ENCODE assay signal across 8 cellular contexts in genomic region chr16:4402439-4403132, GRCh38. TPM values are rescaled to one million over a fixed set of nuclear protein-coding genes. Genes with fewer than 3 reads are reported as not detected.
DNase-seq lines count a peak whose midpoint lies in the region; ATAC-seq and TF ChIP-seq lines count a peak whose summit lies in the region.

No MANE protein-coding gene starts in this region.

- H3K4me1 ChIP-seq in GM23338 (ENCODE audit: insufficient read depth) = no peaks in the 10 kb centered on the region

- H2AFZ ChIP-seq in GM23338 = no peak overlapping the region

- 0 out of 2 replicates have a peak, but pooled peaks cover 5% of the 10 kb centered on the region for H3F3A ChIP-seq in GM23338 (replicated peaks; ENCODE audit: low read depth)

- peak overlapping the region; percentile 66; the same call in 1 of the 2 replicates for H3K4me2 ChIP-seq in GM23338

- peak; percentile 86 for TF ChIP-seq CTCF in AG09319 (IDR thresholded peaks at IDR 0.05; ENCODE audit: low read depth, low read length)
- peak; percentile 88 to 95 for TF ChIP-seq CTCF in GM23338 (conservative IDR thresholded peaks at IDR 0.05; ENCODE audit: low read depth in 2 of 2)

- H3K36me3 Mint-ChIP-seq in GM23338 (ENCODE audit: low read depth) = peaks cover 3% of the 10 kb centered on the region; the same call in 1 of the 3 replicates

- no peak overlapping the region for H3K27ac Mint-ChIP-seq in GM23338

- H3K27me3 ChIP-seq in GM23338 (ENCODE audit: insufficient read depth) = no peaks in the 10 kb centered on the region

- no peaks in the 10 kb centered on the region for H3K79me2 ChIP-seq in GM23338 (replicated peaks; ENCODE audit: insufficient read depth)

- ATAC-seq in GM23338 (peak; percentile 89), HG03097 (IDR thresholded peaks at IDR 0.05; ENCODE audit: low FRiP score, unreplicated experiment) (no peak)

- H3K36me3 ChIP-seq in GM23338 (ENCODE audit: insufficient read depth) = no peaks in the 10 kb centered on the region

- H3K4me1 Mint-ChIP-seq in GM23338 = peaks cover 16% of the 10 kb centered on the region

- 0 out of 2 replicates have a peak, but pooled peaks cover 2% of the 10 kb centered on the region for H4K20me1 ChIP-seq in GM23338 (replicated peaks; ENCODE audit: insufficient read depth)

- peaks cover 10% of the 10 kb centered on the region for H3K27me3 Mint-ChIP-seq in GM23338 (ENCODE audit: insufficient read depth, low read depth, poor library complexity)

- no peak overlapping the region for H3K4me3 Mint-ChIP-seq in GM23338

- no peak overlapping the region for H3K4me3 ChIP-seq in GM23338

- H3K27ac ChIP-seq in GM23338 (ENCODE audit: low read depth) (no peak overlapping the region), caudate nucleus (ENCODE audit: low read depth, low read length) (no peak overlapping the region)

- no peaks in the 10 kb centered on the region; the same call in 2 of the 3 replicates for H3K9me3 Mint-ChIP-seq in GM23338

- DNase-seq in AG09319 (ENCODE audit: extremely low read depth, low read depth) (no peak), GM23338 (ENCODE audit: low spot score) (peak; percentile 91), NCI-H2227 treated with DMSO at 0.1 percent for 48 hours (lab: John Stamatoyannopoulos, UW) (peak; percentile 71), caudate nucleus (lab: John Stamatoyannopoulos, UW) (peak in 57 of 61 donors; percentile 21 to 84 (median 64)), kidney tubule cell (ENCODE audit: low spot score) (peak; percentile 68)
- DNase-seq in activated CD4-positive, CD25-positive, alpha-beta regulatory T cell treated with anti-CD3 and anti-CD28 coated beads, Interleukin-2, amount 50 U/mL, for 72 hours = peak; percentile 79
- DNase-seq in stimulated activated CD4-positive, alpha-beta T cell treated with anti-CD3 and anti-CD28 coated beads, Interleukin-2, amount 100 ng/mL, for 48 hours = peak; percentile 65 to 77

- H3K9me2 ChIP-seq in GM23338 (ENCODE audit: insufficient read depth) = no peaks in the 10 kb centered on the region

TF ChIP-seq in GM23338, 12 proteins besides CTCF, POLR2A, EP300 and RAD21 (continues in another document):
- TF ChIP-seq JUNB (IDR thresholded peaks at IDR 0.05; ENCODE audit: unreplicated experiment) (no peak), ZNF462 (CRISPR knock-in tag; IDR thresholded peaks at IDR 0.05) (no peak), EZH2 (IDR thresholded peaks at IDR 0.05; ENCODE audit: low read depth, unreplicated experiment) (no peak), CREB1 (CRISPR knock-in tag; IDR thresholded peaks at IDR 0.05; ENCODE audit: low read depth) (no peak), EZH2phosphoT487 (IDR thresholded peaks at IDR 0.05; ENCODE audit: unreplicated experiment) (no peak), ZNF114 (CRISPR knock-in tag; IDR thresholded peaks at IDR 0.05) (no peak), ZNF331 (CRISPR knock-in tag; IDR thresholded peaks at IDR 0.05; ENCODE audit: low read depth) (no peak), NANOG (IDR thresholded peaks at IDR 0.05; ENCODE audit: borderline replicate concordance) (no peak), STAT1 (IDR thresholded peaks at IDR 0.05; ENCODE audit: unreplicated experiment) (no peak), ETS1 (IDR thresholded peaks at IDR 0.05) (no peak), POLR2AphosphoS5 (IDR thresholded peaks at IDR 0.05; ENCODE audit: low read depth) (no peak)

RNA-seq across cellular contexts. Expression of gene CORO7, which starts 13.8 kb away (rescaled TPM):
- total RNA-seq in GM23338 (2014; rRNA removed; shearing (Covaris generic)) = 40.5 and 46.4 TPM in 2 replicates
- polyA plus RNA-seq in GM23338 (2016; fragmentation: Nextera tagmentation; extraction: Ambion mirVana) = 14.2 and 19.1 TPM in 2 replicates

RNA-seq across cellular contexts. Expression of gene DNAJA3, which starts 23.1 kb away (rescaled TPM):
- 75.5 and 75.9 TPM in 2 replicates for total RNA-seq in GM23338 (2014; rRNA removed; shearing (Covaris generic))
- 46.6 and 56.3 TPM in 2 replicates for polyA plus RNA-seq in GM23338 (2016; fragmentation: Nextera tagmentation; extraction: Ambion mirVana)

RNA-seq across cellular contexts. Expression of gene VASN, which starts 30.9 kb away (rescaled TPM):
- total RNA-seq in GM23338 (2014; rRNA removed; shearing (Covaris generic)) = 15.5 and 16.9 TPM in 2 replicates
- polyA plus RNA-seq in GM23338 (2016; fragmentation: Nextera tagmentation; extraction: Ambion mirVana) = 7.1 and 8.0 TPM in 2 replicates

RNA-seq across cellular contexts. Expression of gene PAM16, which starts 51.5 kb away (rescaled TPM):
- total RNA-seq in GM23338 (2014; rRNA removed; shearing (Covaris generic)) = 84.1 and 113 TPM in 2 replicates
- 283 and 331 TPM in 2 replicates for polyA plus RNA-seq in GM23338 (2016; fragmentation: Nextera tagmentation; extraction: Ambion mirVana)
